ENCODE assay signal across 28 cellular contexts in the genomic region with DNA sequence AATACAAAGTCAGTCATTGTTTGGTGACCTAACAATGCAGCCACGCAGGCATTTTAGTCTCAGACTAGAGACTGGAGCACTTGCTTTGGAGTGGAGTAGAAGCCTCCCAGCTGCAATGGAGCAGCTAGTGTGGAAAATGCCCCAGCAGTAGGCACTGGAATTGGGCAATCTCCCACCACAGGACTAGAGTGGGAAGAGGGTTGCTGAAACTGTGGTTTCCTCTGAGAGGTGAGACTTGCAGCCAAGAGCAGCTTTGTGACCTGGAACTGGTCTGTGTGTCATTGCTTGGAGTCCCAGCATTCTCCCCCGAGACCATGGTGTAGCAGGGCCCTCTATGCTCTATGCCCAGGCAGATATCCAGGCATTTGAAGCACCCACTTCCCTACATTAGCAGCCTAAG.
"Had no signal": no experiment of that assay in that cellular context is flagged by ENCODE, and none has a peak within 500 bp of the region (broad histone marks: within the 10 kb centered on the region; RNA-seq: fewer than 3 reads in every experiment).

No MANE protein-coding gene starts in this region.

- H3K4me2 ChIP-seq: smooth muscle cell had no signal

- H3K79me2 ChIP-seq: parathyroid adenoma had no signal

- H3K9ac ChIP-seq: parathyroid adenoma had no signal

- H3K4me3 ChIP-seq: esophagus squamous epithelium, lower lobe of right lung, right atrium auricular region, smooth muscle cell, suprapubic skin, transverse colon, upper lobe of right lung, uterus had no signal

- ATAC-seq: effector memory CD8-positive, alpha-beta T cell; left colon; left ventricle myocardium superior; lower lobe of right lung; natural killer cell; sciatic nerve; stimulated activated naive CD8-positive, alpha-beta T cell treated with anti-CD3 and anti-CD28 coated beads, Interleukin-15, amount 100 ng/mL, for 72 hours; upper lobe of right lung had no signal

- H3K27ac ChIP-seq: esophagus squamous epithelium, lower lobe of right lung, parathyroid adenoma, right atrium auricular region, suprapubic skin, transverse colon, upper lobe of right lung, uterus had no signal

- H3K36me3 ChIP-seq: esophagus squamous epithelium, lower lobe of right lung, right atrium auricular region, suprapubic skin, transverse colon, upper lobe of right lung, uterus had no signal

- H3K4me1 ChIP-seq: esophagus squamous epithelium, lower lobe of right lung, parathyroid adenoma, right atrium auricular region, suprapubic skin, transverse colon, upper lobe of right lung, uterus had no signal

- DNase-seq: cortex of kidney; effector memory CD8-positive, alpha-beta T cell; erythroblast; esophagus squamous epithelium; foreskin melanocyte; hypothalamus; immature natural killer cell; islet precursor cell; kidney glomerular epithelial cell; left colon; left ventricle myocardium superior; lower lobe of right lung; natural killer cell; occipital lobe; stimulated activated CD4-positive, alpha-beta T cell treated with anti-CD3 and anti-CD28 coated beads, Interleukin-12 subunit alpha, Interleukin-12 subunit beta, amount 100 ng/mL, for 4 hours; stimulated activated CD4-positive, alpha-beta T cell treated with anti-CD3 and anti-CD28 coated beads, Interleukin-1b, Interleukin-23, amount 100 ng/mL, for 48 hours; stimulated activated CD4-positive, alpha-beta T cell treated with anti-CD3 and anti-CD28 coated beads, Interleukin-4, amount 100 ng/mL, for 1 hour; stimulated activated CD8-positive, alpha-beta memory T cell treated with anti-CD3 and anti-CD28 coated beads, Interleukin-4, amount 100 ng/mL, for 48 hours; stimulated activated naive CD4-positive, alpha-beta T cell; stimulated activated naive CD8-positive, alpha-beta T cell treated with anti-CD3 and anti-CD28 coated beads, Interleukin-15, amount 100 ng/mL, for 72 hours; transverse colon; upper lobe of right lung; uterus had no signal

- H2AFZ ChIP-seq: parathyroid adenoma had no signal

- H3K27me3 ChIP-seq: esophagus squamous epithelium, right atrium auricular region, suprapubic skin, transverse colon, upper lobe of right lung, uterus had no signal
